17 cellular contexts compared by ENCODE assay signal in the genomic region with DNA sequence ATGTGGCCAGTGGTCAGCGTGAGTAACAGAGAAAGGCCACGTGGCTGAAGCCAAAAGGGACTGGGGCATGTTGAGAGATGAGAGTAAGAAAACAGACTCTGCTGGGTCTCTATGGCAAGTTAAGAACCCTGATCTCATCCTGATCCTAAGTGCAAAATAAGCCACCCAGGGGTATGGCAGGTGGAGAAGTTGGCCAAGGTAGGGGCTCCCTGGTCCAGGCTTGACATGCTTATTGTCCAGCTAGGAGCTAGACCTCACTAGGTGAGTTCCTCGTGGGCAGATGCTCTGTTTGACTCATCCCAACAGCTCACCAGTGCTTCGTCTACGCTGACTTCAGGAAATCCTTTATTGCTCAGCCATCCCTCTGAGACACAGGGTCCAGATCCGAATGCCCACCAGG.
A peak's percentile ranks its signal among the peaks of the same experiment; 100 is the strongest.
DNase-seq lines count a peak whose midpoint lies in the region; ATAC-seq and TF ChIP-seq lines count a peak whose summit lies in the region.
"Had no signal": no experiment of that assay in that cellular context is flagged by ENCODE, and none has a peak within 500 bp of the region (broad histone marks: within the 10 kb centered on the region; RNA-seq: fewer than 3 reads in every experiment).

No MANE protein-coding gene starts in this region.

- H3K9me3 ChIP-seq in Karpas-422 (ENCODE audit: low read length) (no peaks in the 10 kb centered on the region), left lung (no peaks in the 10 kb centered on the region), right cardiac atrium (ENCODE audit: control insufficient read depth, low read length) (no peaks in the 10 kb centered on the region)
- H3K9me3 ChIP-seq: BE2C, Caco-2 had no signal

- H3K27ac ChIP-seq in Karpas-422 (ENCODE audit: low read length) (no peak overlapping the region), left lung (no peak overlapping the region), substantia nigra (ENCODE audit: low read depth, low read length, poor library complexity, severe bottlenecking) (no peak overlapping the region), right cardiac atrium (ENCODE audit: low read length) (no peak overlapping the region)
- H3K27ac ChIP-seq: BLaER1 had no signal

- no peaks in the 10 kb centered on the region for H3K9me2 ChIP-seq in Karpas-422 (replicated peaks; ENCODE audit: insufficient read depth, low read length)

- no peaks in the 10 kb centered on the region for H4K20me1 ChIP-seq in Karpas-422 (ENCODE audit: insufficient read depth, low read depth, low read length)

- H3K27me3 ChIP-seq in Karpas-422 (ENCODE audit: low read length): no peaks in the 10 kb centered on the region
- no peaks in the 10 kb centered on the region for H3K27me3 ChIP-seq in left lung
- no peaks in the 10 kb centered on the region for H3K27me3 ChIP-seq in right cardiac atrium (ENCODE audit: control insufficient read depth, insufficient read depth)
- H3K27me3 ChIP-seq: BE2C, BLaER1 had no signal

- H3K4me1 ChIP-seq in Karpas-422 (ENCODE audit: low read length) (peaks cover 8% of the 10 kb centered on the region), left lung (no peaks in the 10 kb centered on the region), right cardiac atrium (ENCODE audit: control insufficient read depth, insufficient read depth, low read length) (no peaks in the 10 kb centered on the region)
- H3K4me1 ChIP-seq: BE2C, BLaER1, Caco-2 had no signal

- DNase-seq in Karpas-422: peak; percentile 30
- peak; percentile 43 for DNase-seq in M059J (ENCODE audit: low read depth)
- peak; percentile 5 for DNase-seq in islet precursor cell
- DNase-seq in left lung: no peak
- DNase-seq in substantia nigra (lab: John Stamatoyannopoulos, UW): no peak
- DNase-seq in right cardiac atrium: no peak
- DNase-seq: 8988T; ACHN; BE2C; C1 segment of cervical spinal cord; Caco-2; Calu3; CD4-positive, alpha-beta memory T cell; CD4-positive, CD25-positive, alpha-beta regulatory T cell; DMS79 treated with DMSO at 0.1 percent for 48 hours; GF-D8 had no signal

- H3K4me2 ChIP-seq in Karpas-422 (ENCODE audit: low read depth, low read length, poor library complexity, severe bottlenecking): no peak overlapping the region
- H3K4me2 ChIP-seq: BLaER1 had no signal

- intact Hi-C loops in left lung (cut with DNase I) (no loop called here), right cardiac atrium (cut with DNase I) (no loop called here)

- H2AFZ ChIP-seq in Karpas-422 (ENCODE audit: low read length): no peak overlapping the region

- ATAC-seq in left lung (no peak), right cardiac atrium (no peak)

- no peaks in the 10 kb centered on the region for H3K79me2 ChIP-seq in Karpas-422 (ENCODE audit: low read length)

- H3K4me3 ChIP-seq in Karpas-422 (ENCODE audit: low read length) (no peak overlapping the region), left lung (no peak overlapping the region), right cardiac atrium (ENCODE audit: low read length) (no peak overlapping the region)
- H3K4me3 ChIP-seq: BLaER1 had no signal

- no peak overlapping the region for H3K9ac ChIP-seq in Karpas-422 (ENCODE audit: low read length)
- H3K9ac ChIP-seq: BLaER1 had no signal

- H3K36me3 ChIP-seq in Karpas-422 (ENCODE audit: insufficient read depth, low read length) (no peaks in the 10 kb centered on the region), left lung (no peaks in the 10 kb centered on the region)
- H3K36me3 ChIP-seq: BE2C had no signal

- TF ChIP-seq CTCF in left lung (IDR thresholded peaks at IDR 0.05): no peak

- WGBS in right cardiac atrium: 88% methylated on average over 6 of the region's 6 CpGs

Comparison
In these comparisons a context has a peak if more than half of its experiments do, and no peak if none do; other contexts are left out.
1. DNase-seq: peak in Karpas-422 (single experiment), M059J (single experiment) and islet precursor cell (single experiment); none in left lung (0 of 2), substantia nigra (0 of 49) and right cardiac atrium (0 of 3).